ENCODE assay signal across 29 cellular contexts in genomic region chr14:71985538-71986234, GRCh38. TPM values are rescaled to one million over a fixed set of nuclear protein-coding genes. Genes with fewer than 3 reads are reported as not detected.
DNase-seq lines count a peak whose midpoint lies in the region; ATAC-seq and TF ChIP-seq lines count a peak whose summit lies in the region.
"Had no signal": no experiment of that assay in that cellular context is flagged by ENCODE, and none has a peak within 500 bp of the region (broad histone marks: within the 10 kb centered on the region; RNA-seq: fewer than 3 reads in every experiment).

No MANE protein-coding gene starts in this region.

- TF ChIP-seq CTCF in LNCaP clone FGC (IDR thresholded peaks at IDR 0.05; ENCODE audit: control insufficient read depth, extremely low read depth, insufficient read depth) (no peak), choroid plexus epithelial cell (conservative IDR thresholded peaks at IDR 0.05; ENCODE audit: low read depth, low read length) (no peak), sigmoid colon (IDR thresholded peaks at IDR 0.05) (no peak)

- TF ChIP-seq EP300 in sigmoid colon (IDR thresholded peaks at IDR 0.05), result no peak

- intact Hi-C loops in right cardiac atrium (cut with DNase I) (no loop called here), sigmoid colon (cut with DNase I) (no loop called here)

- 16% methylated on average over 3 of the region's 3 CpGs for WGBS in right cardiac atrium
- WGBS in sigmoid colon, 2 donors, result 64 to 66% methylated on average over 3 of the region's 3 CpGs

- no peaks in the 10 kb centered on the region for H3K27me3 ChIP-seq in right cardiac atrium (ENCODE audit: control insufficient read depth, insufficient read depth)
- no peaks in the 10 kb centered on the region for H3K27me3 ChIP-seq in sigmoid colon
- H3K27me3 ChIP-seq: upper lobe of right lung had no signal

- ATAC-seq in right cardiac atrium (peak; percentile 74 to 82), GM18867 (IDR thresholded peaks at IDR 0.05; ENCODE audit: unreplicated experiment) (no peak)
- ATAC-seq: activated naive CD8-positive, alpha-beta T cell treated with anti-CD3 and anti-CD28 coated beads, Interleukin-2, amount 50 U/mL, for 24 hours; upper lobe of right lung had no signal

- H3K36me3 ChIP-seq in sigmoid colon, result no peaks in the 10 kb centered on the region
- H3K36me3 ChIP-seq: upper lobe of right lung had no signal

- DNase-seq in LNCaP clone FGC (ENCODE audit: low read depth), result peak; percentile 21
- DNase-seq in choroid plexus epithelial cell (ENCODE audit: low read depth), result peak; percentile 10
- no peak for DNase-seq in right cardiac atrium
- DNase-seq in sigmoid colon, result no peak
- DNase-seq in AG20443 (ENCODE audit: low spot score), result no peak
- no peak for DNase-seq in SKM-1 treated with dmso at 0.1 percent for 144 hours (lab: John Stamatoyannopoulos, UW; ENCODE audit: unreplicated experiment)
- no peak for DNase-seq in activated naive CD4-positive, alpha-beta T cell treated with anti-CD3 and anti-CD28 coated beads, Interleukin-2, amount 50 U/mL, for 16 hours
- DNase-seq: ACHN; activated CD4-positive, alpha-beta T cell treated with anti-CD3 and anti-CD28 coated beads, Interleukin-2, amount 50 U/mL, for 4 hours; activated CD8-positive, alpha-beta memory T cell treated with anti-CD3 and anti-CD28 coated beads, Interleukin-2, amount 50 U/mL, for 48 hours; activated naive CD8-positive, alpha-beta T cell treated with anti-CD3 and anti-CD28 coated beads, Interleukin-2, amount 50 U/mL, for 24 hours; C1 segment of cervical spinal cord; foreskin fibroblast; hypothalamus; mammary epithelial cell; MM.1S; NCI-H146; NCI-H2171 treated with DMSO at 0.1 percent for 48 hours; NCI-H526; occipital lobe; SK-N-SH; stimulated activated CD8-positive, alpha-beta memory T cell treated with anti-CD3 and anti-CD28 coated beads, Interleukin-4, amount 100 ng/mL, for 48 hours; upper lobe of right lung had no signal

- no peak for TF ChIP-seq POLR2A in sigmoid colon (IDR thresholded peaks at IDR 0.05)

- H3K4me1 ChIP-seq in right cardiac atrium (ENCODE audit: control insufficient read depth, insufficient read depth, low read length) (peaks cover 6% of the 10 kb centered on the region), sigmoid colon (peaks cover 2 to 14% (median 12%) of the 10 kb centered on the region in 4 donors)
- H3K4me1 ChIP-seq: upper lobe of right lung had no signal

- no peak overlapping the region for H3K4me3 ChIP-seq in LNCaP clone FGC (ENCODE audit: low read depth, low read length)
- H3K4me3 ChIP-seq in choroid plexus epithelial cell (ENCODE audit: low read depth, low read length), result no peak overlapping the region
- no peak overlapping the region for H3K4me3 ChIP-seq in right cardiac atrium (ENCODE audit: low read length)
- H3K4me3 ChIP-seq in sigmoid colon, result no peak overlapping the region
- H3K4me3 ChIP-seq: upper lobe of right lung had no signal

- H3K9me3 ChIP-seq in right cardiac atrium (ENCODE audit: control insufficient read depth, low read length) (no peaks in the 10 kb centered on the region), sigmoid colon (no peaks in the 10 kb centered on the region)
- H3K9me3 ChIP-seq: SK-N-SH, upper lobe of right lung had no signal

- H3K27ac ChIP-seq in right cardiac atrium (ENCODE audit: low read length) (peak overlapping the region; percentile 73), sigmoid colon (peak overlapping the region in 3 of 4 donors; percentile 21 to 26 (median 26))
- H3K27ac ChIP-seq: epithelial cell of prostate, upper lobe of right lung, VCaP had no signal

RNA-seq across cellular contexts. Expression of gene RGS6, which starts 53.5 kb away (rescaled TPM):
- total RNA-seq in right cardiac atrium (10 to 100 TPM; 24.0 to 51.4 (median 31.3) TPM), sigmoid colon (1 to 10 TPM; 1.4 to 8.0 (median 1.7) TPM)
- polyA plus RNA-seq in right cardiac atrium (12.7 TPM), sigmoid colon (under 1 TPM in 1 of 3 donors, not detected in 2; 0.79 TPM)
- total RNA-seq: Daoy, mammary epithelial cell, myocyte had no signal
- polyA plus RNA-seq: keratinocyte, mammary epithelial cell, SK-N-SH had no signal

Comparison
In these comparisons a context has a peak if more than half of its experiments do, and no peak if none do; other contexts are left out.
1. DNase-seq: peak in LNCaP clone FGC (single experiment) and choroid plexus epithelial cell (single experiment); none in right cardiac atrium (0 of 3), sigmoid colon (single experiment), AG20443 (single experiment), SKM-1 treated with dmso at 0.1 percent for 144 hours (single experiment) and activated naive CD4-positive, alpha-beta T cell treated with anti-CD3 and anti-CD28 coated beads, Interleukin-2, amount 50 U/mL, for 16 hours (single experiment).